ENCODE assay signal across 17 cellular contexts in genomic region chr11:17036666-17037658, GRCh38. TPM values are rescaled to one million over a fixed set of nuclear protein-coding genes. Genes with fewer than 3 reads are reported as not detected.
A peak's percentile ranks its signal among the peaks of the same experiment; 100 is the strongest.
DNase-seq lines count a peak whose midpoint lies in the region; ATAC-seq, FAIRE-seq and TF ChIP-seq lines count a peak whose summit lies in the region.
"Had no signal": no experiment of that assay in that cellular context is flagged by ENCODE, and none has a peak within 500 bp of the region (broad histone marks: within the 10 kb centered on the region; RNA-seq: fewer than 3 reads in every experiment).

No MANE protein-coding gene starts in this region.

- no peak for TF ChIP-seq EP300 in stomach (IDR thresholded peaks at IDR 0.05)

- no peaks in the 10 kb centered on the region for H3K27me3 ChIP-seq in stomach
- no peaks in the 10 kb centered on the region for H3K27me3 ChIP-seq in left ventricle myocardium inferior (ENCODE audit: low read depth)
- H3K27me3 ChIP-seq: upper lobe of right lung had no signal

- H3K36me3 ChIP-seq in stomach (no peaks in the 10 kb centered on the region), left ventricle myocardium inferior (no peaks in the 10 kb centered on the region)
- H3K36me3 ChIP-seq: upper lobe of right lung had no signal

- H3K4me1 ChIP-seq in stomach (no peaks in the 10 kb centered on the region), left ventricle myocardium inferior (no peaks in the 10 kb centered on the region)
- H3K4me1 ChIP-seq: upper lobe of right lung had no signal

- no peak overlapping the region for H3K4me3 Mint-ChIP-seq in activated CD8-positive, alpha-beta T cell treated with anti-CD3 and anti-CD28 coated beads for 36 hours
- no peak overlapping the region for H3K4me3 Mint-ChIP-seq in activated CD8-positive, alpha-beta T cell treated with anti-CD3 and anti-CD28 coated beads, Interleukin-2, amount 10 ng/mL, durations not matched to agents 7 days and 5 days
- H3K4me3 Mint-ChIP-seq: IgD-negative memory B cell had no signal

- H3K4me3 ChIP-seq in epithelial cell of esophagus (ENCODE audit: low read length) (no peak overlapping the region), stomach (no peak overlapping the region), left ventricle myocardium inferior (no peak overlapping the region)
- H3K4me3 ChIP-seq: upper lobe of right lung had no signal

- no peak for ATAC-seq in activated CD8-positive, alpha-beta T cell treated with anti-CD3 and anti-CD28 coated beads for 36 hours
- ATAC-seq in activated CD8-positive, alpha-beta T cell treated with anti-CD3 and anti-CD28 coated beads, Interleukin-2, amount 10 ng/mL, durations not matched to agents 7 days and 5 days = no peak
- ATAC-seq in GM19328 (IDR thresholded peaks at IDR 0.05; ENCODE audit: unreplicated experiment) = no peak
- ATAC-seq: upper lobe of right lung had no signal

- CTCF ChIA-PET in activated CD8-positive, alpha-beta T cell treated with anti-CD3 and anti-CD28 coated beads for 36 hours (lab: Charles Lee) = interaction anchor here (1.2 to 1.3 kb wide), 3 partner anchors 26 to 216 kb away, joined by 3 to 5 read pairs (median 3); no protein-coding TSS in a partner anchor
- CTCF ChIA-PET in activated CD8-positive, alpha-beta T cell treated with anti-CD3 and anti-CD28 coated beads, Interleukin-2, amount 10 ng/mL, durations not matched to agents 7 days and 5 days (lab: Charles Lee) = no interaction called here

- POLR2A ChIA-PET in activated CD8-positive, alpha-beta T cell treated with anti-CD3 and anti-CD28 coated beads for 36 hours (lab: Charles Lee) = no interaction called here
- POLR2A ChIA-PET in activated CD8-positive, alpha-beta T cell treated with anti-CD3 and anti-CD28 coated beads, Interleukin-2, amount 10 ng/mL, durations not matched to agents 7 days and 5 days (lab: Charles Lee) = no interaction called here

- no peaks in the 10 kb centered on the region for H3K9me3 ChIP-seq in stomach
- peaks cover 4% of the 10 kb centered on the region for H3K9me3 ChIP-seq in left ventricle myocardium inferior (replicated peaks)
- H3K9me3 ChIP-seq: upper lobe of right lung had no signal

- no peak overlapping the region for H3K27ac Mint-ChIP-seq in activated CD8-positive, alpha-beta T cell treated with anti-CD3 and anti-CD28 coated beads for 36 hours
- H3K27ac Mint-ChIP-seq in activated CD8-positive, alpha-beta T cell treated with anti-CD3 and anti-CD28 coated beads, Interleukin-2, amount 10 ng/mL, durations not matched to agents 7 days and 5 days = no peak overlapping the region
- H3K27ac Mint-ChIP-seq: activated T-helper 2 cell treated with anti-CD3 and anti-CD28 coated beads, Interferon-gamma antibody, Interleukin-2, Interleukin-4, amounts not matched to agents 10 μg/mL and 5 μg/mL and 100 μg/mL, durations not matched to agents 14 hours and 24 hours and 36 hours; IgD-negative memory B cell had no signal

- peaks cover 4% of the 10 kb centered on the region for H3K36me3 Mint-ChIP-seq in activated CD8-positive, alpha-beta T cell treated with anti-CD3 and anti-CD28 coated beads for 36 hours (ENCODE audit: low read depth)
- H3K36me3 Mint-ChIP-seq in activated CD8-positive, alpha-beta T cell treated with anti-CD3 and anti-CD28 coated beads, Interleukin-2, amount 10 ng/mL, durations not matched to agents 7 days and 5 days (ENCODE audit: low read depth) = no peaks in the 10 kb centered on the region

- no peaks in the 10 kb centered on the region for H3K4me1 Mint-ChIP-seq in activated CD8-positive, alpha-beta T cell treated with anti-CD3 and anti-CD28 coated beads for 36 hours (ENCODE audit: low read depth)
- H3K4me1 Mint-ChIP-seq in activated CD8-positive, alpha-beta T cell treated with anti-CD3 and anti-CD28 coated beads, Interleukin-2, amount 10 ng/mL, durations not matched to agents 7 days and 5 days (ENCODE audit: low read depth) = no peaks in the 10 kb centered on the region

- H3K27me3 Mint-ChIP-seq in activated CD8-positive, alpha-beta T cell treated with anti-CD3 and anti-CD28 coated beads for 36 hours = no peaks in the 10 kb centered on the region
- H3K27me3 Mint-ChIP-seq in activated CD8-positive, alpha-beta T cell treated with anti-CD3 and anti-CD28 coated beads, Interleukin-2, amount 10 ng/mL, durations not matched to agents 7 days and 5 days (ENCODE audit: low read depth) = peaks cover 3% of the 10 kb centered on the region

- no peak for FAIRE-seq in GM12892 (lab: Jason Lieb, UNC)
- FAIRE-seq: endometrium had no signal

- intact Hi-C loops in activated CD8-positive, alpha-beta T cell treated with anti-CD3 and anti-CD28 coated beads for 36 hours (cut with micrococcal nuclease) = no loop called here
- intact Hi-C loops in stomach (cut with DNase I; ENCODE audit: low total_unique reads) (no loop called here), left ventricle myocardium inferior (cut with micrococcal nuclease) (no loop called here)

- no peak for TF ChIP-seq CTCF in activated CD8-positive, alpha-beta T cell treated with anti-CD3 and anti-CD28 coated beads for 36 hours (IDR thresholded peaks at IDR 0.05)
- TF ChIP-seq CTCF in epithelial cell of esophagus (IDR thresholded peaks at IDR 0.05; ENCODE audit: insufficient read depth, low read depth, low read length, missing control alignments) (peak; percentile 12), stomach (IDR thresholded peaks at IDR 0.05) (peak in 2 of 7 experiments; percentile 12 to 18), left ventricle myocardium inferior (IDR thresholded peaks at IDR 0.05; ENCODE audit: borderline replicate concordance) (no peak)

- WGBS in stomach, 5 donors = 69 to 83% (median 71%) methylated on average over 2 to 6 of the region's 6 CpGs

- TF ChIP-seq POLR2A in stomach (IDR thresholded peaks at IDR 0.05) (no peak), GM12892 (IDR thresholded peaks at IDR 0.05; ENCODE audit: low read depth, low read length) (no peak)

- no peak overlapping the region for H3K27ac ChIP-seq in stomach
- no peak overlapping the region for H3K27ac ChIP-seq in left ventricle myocardium inferior (replicated peaks)
- H3K27ac ChIP-seq: upper lobe of right lung had no signal

- peak; percentile 31 for DNase-seq in activated CD8-positive, alpha-beta T cell treated with anti-CD3 and anti-CD28 coated beads for 36 hours
- no peak for DNase-seq in activated CD8-positive, alpha-beta T cell treated with anti-CD3 and anti-CD28 coated beads, Interleukin-2, amount 10 ng/mL, durations not matched to agents 7 days and 5 days
- peak; percentile 31 for DNase-seq in NAMALWA (ENCODE audit: low spot score)
- DNase-seq in epithelial cell of esophagus (ENCODE audit: low read depth) = peak; percentile 10
- DNase-seq in stomach = peak; percentile 60
- no peak for DNase-seq in left ventricle myocardium inferior
- no peak for DNase-seq in GM12892 (ENCODE audit: insufficient read length)
- DNase-seq: DMS153; NCI-H2107; NK-92 treated with Interleukin-12 subunit alpha and Interleukin-12 subunit beta, amount 100 ng/mL, for 24 hours; stimulated activated CD4-positive, alpha-beta T cell treated with anti-CD3 and anti-CD28 coated beads, Interleukin-12 subunit alpha, Interleukin-12 subunit beta, amount 100 ng/mL, for 4 hours; SW 1271; upper lobe of right lung had no signal

- peaks cover 5% of the 10 kb centered on the region for H3K9me3 Mint-ChIP-seq in activated CD8-positive, alpha-beta T cell treated with anti-CD3 and anti-CD28 coated beads for 36 hours
- peaks cover 4% of the 10 kb centered on the region for H3K9me3 Mint-ChIP-seq in activated CD8-positive, alpha-beta T cell treated with anti-CD3 and anti-CD28 coated beads, Interleukin-2, amount 10 ng/mL, durations not matched to agents 7 days and 5 days (ENCODE audit: insufficient read depth)

RNA-seq across cellular contexts. Expression of gene PLEKHA7, which starts 22.7 kb away (rescaled TPM):
- total RNA-seq in activated CD8-positive, alpha-beta T cell treated with anti-CD3 and anti-CD28 coated beads for 36 hours = 1 to 10 TPM; 6.0 to 6.6 TPM
- under 1 TPM; 0.47 to 0.50 TPM for total RNA-seq in activated CD8-positive, alpha-beta T cell treated with anti-CD3 and anti-CD28 coated beads, Interleukin-2, amount 10 ng/mL, durations not matched to agents 7 days and 5 days
- total RNA-seq in stomach (10 to 100 TPM; 31.2 to 82.3 (median 69.2) TPM), left ventricle myocardium inferior (33.2 TPM)
- polyA plus RNA-seq in stomach = 10 to 100 TPM; 12.8 to 20.5 (median 18.0) TPM
- polyA plus RNA-seq in GM12892 (2012; ENCODE audit: missing spikeins) = 4.4 TPM

RNA-seq across cellular contexts. Expression of gene RPS13, which starts 40.5 kb away (rescaled TPM):
- 1,000 to 10,000 TPM; 1,728 to 1,739 TPM for total RNA-seq in activated CD8-positive, alpha-beta T cell treated with anti-CD3 and anti-CD28 coated beads for 36 hours
- total RNA-seq in activated CD8-positive, alpha-beta T cell treated with anti-CD3 and anti-CD28 coated beads, Interleukin-2, amount 10 ng/mL, durations not matched to agents 7 days and 5 days = 1,000 to 10,000 TPM in 1 of 2 experiments, 100 to 1,000 TPM in 1; 986 to 1,008 TPM
- total RNA-seq in stomach (1,000 to 10,000 TPM in 3 of 5 donors, 100 to 1,000 TPM in 2; 282 to 2,250 (median 1,462) TPM), left ventricle myocardium inferior (741 TPM)
- polyA plus RNA-seq in stomach = 1,000 to 10,000 TPM; 2,256 to 3,236 (median 3,016) TPM
- polyA plus RNA-seq in GM12892 (2012; ENCODE audit: missing spikeins) = 4,643 TPM

Comparison
In these comparisons a context has a peak if more than half of its experiments do, and no peak if none do; other contexts are left out.
1. DNase-seq: peak in activated CD8-positive, alpha-beta T cell treated with anti-CD3 and anti-CD28 coated beads for 36 hours (single experiment), NAMALWA (single experiment), epithelial cell of esophagus (single experiment) and stomach (single experiment); none in activated CD8-positive, alpha-beta T cell treated with anti-CD3 and anti-CD28 coated beads, Interleukin-2, amount 10 ng/mL, durations not matched to agents 7 days and 5 days (single experiment), left ventricle myocardium inferior (single experiment) and GM12892 (single experiment).
2. RNA of gene PLEKHA7, which starts 22.7 kb away (total RNA-seq): 31.2 to 82.3 TPM in stomach, 33.2 TPM in left ventricle myocardium inferior (single experiment) and 6.0 to 6.6 TPM in activated CD8-positive, alpha-beta T cell treated with anti-CD3 and anti-CD28 coated beads for 36 hours; 0.47 to 0.50 TPM in activated CD8-positive, alpha-beta T cell treated with anti-CD3 and anti-CD28 coated beads, Interleukin-2, amount 10 ng/mL, durations not matched to agents 7 days and 5 days; every median in the first group is over 4 times any median in the second.